In the genomic region with DNA sequence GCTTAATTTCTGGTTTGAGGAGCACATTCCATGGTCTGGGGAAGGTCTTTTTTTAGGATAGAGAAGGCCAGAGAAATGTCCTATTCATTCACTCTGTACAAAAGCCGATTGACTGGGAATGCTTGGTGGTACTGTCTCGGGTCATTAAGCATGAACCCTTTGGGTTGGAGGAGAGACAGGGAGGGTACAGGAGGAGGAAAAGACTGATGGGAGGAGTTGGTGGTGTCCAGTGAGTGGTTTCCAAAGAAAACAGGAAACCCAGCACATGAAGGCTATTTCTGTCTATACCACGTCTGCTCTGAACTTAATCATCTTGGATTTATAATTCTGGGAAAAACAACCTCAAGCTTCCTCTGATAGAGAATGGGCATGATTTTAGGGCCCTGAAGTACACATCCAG, we compare ENCODE assay signal across 2 cellular contexts.
TF ChIP-seq lines count a peak whose summit lies in the region.

No MANE protein-coding gene starts in this region.

TF ChIP-seq in SK-N-SH, 30 proteins besides CTCF, POLR2A, EP300 and RAD21 (continued from another document):
- TF ChIP-seq, protein P1, sequence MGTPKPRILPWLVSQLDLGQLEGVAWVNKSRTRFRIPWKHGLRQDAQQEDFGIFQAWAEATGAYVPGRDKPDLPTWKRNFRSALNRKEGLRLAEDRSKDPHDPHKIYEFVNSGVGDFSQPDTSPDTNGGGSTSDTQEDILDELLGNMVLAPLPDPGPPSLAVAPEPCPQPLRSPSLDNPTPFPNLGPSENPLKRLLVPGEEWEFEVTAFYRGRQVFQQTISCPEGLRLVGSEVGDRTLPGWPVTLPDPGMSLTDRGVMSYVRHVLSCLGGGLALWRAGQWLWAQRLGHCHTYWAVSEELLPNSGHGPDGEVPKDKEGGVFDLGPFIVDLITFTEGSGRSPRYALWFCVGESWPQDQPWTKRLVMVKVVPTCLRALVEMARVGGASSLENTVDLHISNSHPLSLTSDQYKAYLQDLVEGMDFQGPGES (IDR thresholded peaks at IDR 0.05; ENCODE audit: low read depth, low read length): no peak
- TF ChIP-seq CHD2 (IDR thresholded peaks at IDR 0.05; ENCODE audit: low read length, partially characterized antibody) (no peak), RCOR1 (IDR thresholded peaks at IDR 0.05; ENCODE audit: low read length) (no peak), MEF2A (IDR thresholded peaks at IDR 0.05; ENCODE audit: borderline replicate concordance, low read depth) (no peak), SIN3A (IDR thresholded peaks at IDR 0.05; ENCODE audit: borderline replicate concordance, low read depth, low read length) (no peak), EZH2phosphoT487 (IDR thresholded peaks at IDR 0.05; ENCODE audit: borderline replicate concordance, low read depth) (no peak), NFIC (IDR thresholded peaks at IDR 0.05; ENCODE audit: borderline replicate concordance) (no peak), FOXM1 (IDR thresholded peaks at IDR 0.05; ENCODE audit: low read depth) (no peak)
- TF ChIP-seq, protein P2, sequence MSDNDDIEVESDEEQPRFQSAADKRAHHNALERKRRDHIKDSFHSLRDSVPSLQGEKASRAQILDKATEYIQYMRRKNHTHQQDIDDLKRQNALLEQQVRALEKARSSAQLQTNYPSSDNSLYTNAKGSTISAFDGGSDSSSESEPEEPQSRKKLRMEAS (IDR thresholded peaks at IDR 0.05; ENCODE audit: low read depth): no peak

TF ChIP-seq in SK-N-SH treated with all-trans-retinoic acid at 6 μM for 48 hours, 23 proteins besides CTCF, POLR2A, EP300 and RAD21 (continued from another document):
- no peak for TF ChIP-seq ARNTL (CRISPR knock-in tag; IDR thresholded peaks at IDR 0.05; ENCODE audit: borderline replicate concordance, low read depth)
